Comparison of ENCODE assay signal across 7 cellular contexts in the genomic region with DNA sequence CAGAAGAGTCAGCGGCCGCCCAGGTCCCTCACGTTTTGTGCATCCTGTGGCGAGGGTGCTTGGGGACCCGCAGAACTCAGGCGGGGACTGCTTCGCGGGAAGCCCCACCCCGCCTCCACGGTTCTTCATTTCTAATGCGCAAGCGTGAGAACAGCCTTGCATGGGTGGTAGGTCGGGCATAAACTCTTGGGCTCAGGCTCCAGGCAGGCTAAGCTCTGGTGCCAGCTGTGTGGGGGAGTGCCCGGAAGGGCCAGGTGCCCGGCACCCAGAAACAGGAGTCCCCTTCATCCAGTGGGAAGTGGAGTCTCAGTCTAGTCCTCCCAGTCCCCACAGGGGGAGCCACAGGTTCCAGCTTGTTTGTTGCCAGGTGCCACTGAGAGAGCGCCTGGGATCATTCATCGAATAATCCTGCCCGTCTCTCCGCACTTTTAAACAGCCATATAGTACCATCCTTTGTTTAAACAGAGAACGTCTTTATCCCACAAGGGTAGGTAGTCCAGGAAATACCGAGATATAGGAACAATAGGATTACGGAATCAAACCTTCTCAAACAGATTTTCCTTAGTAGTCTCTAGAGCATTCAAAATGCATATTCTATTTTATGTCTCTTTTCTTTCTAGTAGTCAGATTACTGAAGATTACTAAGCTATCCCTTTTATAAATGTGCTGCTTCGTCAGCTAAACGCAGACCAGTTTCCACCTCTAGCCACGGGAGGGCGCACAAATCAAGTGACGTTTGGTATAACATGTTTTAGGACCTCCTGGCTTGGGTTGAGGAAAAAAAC. TPM values are rescaled to one million over a fixed set of nuclear protein-coding genes. Genes with fewer than 3 reads are reported as not detected.
DNase-seq lines count a peak whose midpoint lies in the region; ATAC-seq, FAIRE-seq and TF ChIP-seq lines count a peak whose summit lies in the region.

No MANE protein-coding gene starts in this region.

- H3K27ac Mint-ChIP-seq in immature natural killer cell, result peak overlapping the region; percentile 12 to 81 (median 67)

- TF ChIP-seq CTCF in WERI-Rb-1 (IDR thresholded peaks at IDR 0.05; ENCODE audit: low read depth, low read length), result peak; percentile 72
- TF ChIP-seq CTCF in bronchial epithelial cell (IDR thresholded peaks at IDR 0.05; ENCODE audit: insufficient read depth, low read length, severe bottlenecking), result peak; percentile 39

- H3K4me1 ChIP-seq in small intestine (ENCODE audit: control insufficient read depth in 2 of 2, insufficient read depth in 1 of 2, low read depth in 1 of 2, low read length in 1 of 2), result no peaks in the 10 kb centered on the region

- peak overlapping the region; percentile 70 for H3K4me3 ChIP-seq in WERI-Rb-1 (ENCODE audit: low read depth, low read length)
- H3K4me3 ChIP-seq in bronchial epithelial cell (ENCODE audit: low read depth, low read length), result peak overlapping the region; percentile 41
- H3K4me3 ChIP-seq in small intestine (ENCODE audit: low read depth in 1 of 2, low read length in 2 of 2), result peak overlapping the region; percentile 15 to 51

- peaks cover 0 to 1% (median 0%) of the 10 kb centered on the region in 6 donors for H3K9me3 Mint-ChIP-seq in immature natural killer cell

- FAIRE-seq in bronchial epithelial cell (lab: Jason Lieb, UNC) (no peak), small intestine (lab: Jason Lieb, UNC) (no peak)

- H3K36me3 ChIP-seq in WERI-Rb-1, result no peaks in the 10 kb centered on the region
- H3K36me3 ChIP-seq in bronchial epithelial cell (ENCODE audit: control insufficient read depth, insufficient read depth, low read length), result no peaks in the 10 kb centered on the region
- no peaks in the 10 kb centered on the region for H3K36me3 ChIP-seq in small intestine (ENCODE audit: control insufficient read depth in 2 of 2, insufficient read depth in 2 of 2, low read length in 2 of 2)

- H3K9me3 ChIP-seq in WERI-Rb-1 (ENCODE audit: severe bottlenecking) (no peaks in the 10 kb centered on the region), small intestine (ENCODE audit: control insufficient read depth, low read depth) (no peaks in the 10 kb centered on the region)

- H3K4me1 Mint-ChIP-seq in immature natural killer cell, result peaks cover 8 to 9% of the 10 kb centered on the region in 2 donors

- peak overlapping the region; percentile 76 for H3K27ac ChIP-seq in WERI-Rb-1
- H3K27ac ChIP-seq in small intestine (ENCODE audit: low read depth in 1 of 2, low read length in 1 of 2), result peak overlapping the region in 1 of 2 donors; percentile 81

- 0 to 12% (median 3%) methylated on average over 26 to 27 of the region's 27 CpGs for WGBS in small intestine, 3 donors

- DNase-seq in NCI-H2171 treated with DMSO at 0.1 percent for 48 hours (lab: John Stamatoyannopoulos, UW) (peak; percentile 90), WERI-Rb-1 (peak; percentile 87), bronchial epithelial cell (ENCODE audit: low read depth) (peak; percentile 54), immature natural killer cell (peak; percentile 48 to 56 (median 50)), small intestine (peak; percentile 59)

- peak overlapping the region; percentile 74 to 85 (median 82) for H3K4me3 Mint-ChIP-seq in immature natural killer cell

- ATAC-seq in GM18498 (IDR thresholded peaks at IDR 0.05; ENCODE audit: unreplicated experiment) (peak; percentile 73), HG03045 (IDR thresholded peaks at IDR 0.05; ENCODE audit: unreplicated experiment) (peak; percentile 77)

- H3K36me3 Mint-ChIP-seq in immature natural killer cell, result no peaks in the 10 kb centered on the region

- peaks cover 4 to 16% (median 10%) of the 10 kb centered on the region in 3 donors for H3K27me3 Mint-ChIP-seq in immature natural killer cell (ENCODE audit: low read depth in 3 of 3)

- no peaks in the 10 kb centered on the region for H3K27me3 ChIP-seq in WERI-Rb-1 (ENCODE audit: insufficient read depth, low read depth, severe bottlenecking)
- H3K27me3 ChIP-seq in bronchial epithelial cell (ENCODE audit: control insufficient read depth, insufficient read depth, low read length), result no peaks in the 10 kb centered on the region
- no peaks in the 10 kb centered on the region for H3K27me3 ChIP-seq in small intestine (ENCODE audit: control insufficient read depth in 2 of 2, insufficient read depth in 2 of 2, low read length in 2 of 2)

RNA-seq across cellular contexts. Expression of a gene that starts 12.7 kb away (rescaled TPM):
- total RNA-seq in bronchial epithelial cell, result 77.4 and 112 TPM in 2 replicates
- polyA plus RNA-seq in immature natural killer cell (100 to 1,000 TPM; 166 to 243 (median 199) TPM), small intestine (100 to 1,000 TPM in 1 of 3 donors, 10 to 100 TPM in 2; 50.5 to 113 (median 65.7) TPM)
